19 cellular contexts compared by ENCODE assay signal in the genomic region with DNA sequence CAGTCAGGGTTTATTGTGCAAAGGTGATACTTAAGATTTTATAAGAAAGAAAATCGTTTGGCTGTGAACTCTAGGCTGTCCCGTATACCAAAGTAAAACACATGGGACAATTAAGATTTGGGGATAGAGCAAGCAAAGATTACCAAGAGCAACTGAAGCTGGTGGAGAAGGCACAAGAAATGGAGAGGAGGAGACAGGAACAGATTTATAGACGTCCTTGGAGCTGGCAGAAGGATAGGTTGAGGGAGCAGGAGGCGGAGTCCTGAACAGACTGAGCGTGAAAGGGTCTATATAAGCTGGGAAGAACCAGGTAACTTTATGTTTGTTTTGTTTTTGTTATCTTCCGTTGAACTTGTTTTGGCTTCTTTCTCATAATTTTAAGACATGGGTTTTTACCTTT. TPM values are rescaled to one million over a fixed set of nuclear protein-coding genes. Genes with fewer than 3 reads are reported as not detected.
DNase-seq lines count a peak whose midpoint lies in the region; ATAC-seq and TF ChIP-seq lines count a peak whose summit lies in the region.
"Had no signal": no experiment of that assay in that cellular context is flagged by ENCODE, and none has a peak within 500 bp of the region (broad histone marks: within the 10 kb centered on the region; RNA-seq: fewer than 3 reads in every experiment).

No MANE protein-coding gene starts in this region.

- H3K9ac ChIP-seq in neural progenitor cell: no peak overlapping the region

- peaks cover 11% of the 10 kb centered on the region for H3K27me3 ChIP-seq in neural progenitor cell

- H3K4me3 Mint-ChIP-seq in activated T-cell treated with anti-CD3 and anti-CD28 coated beads, Interleukin-2, amount 50 U/mL, for 24 hours: no peak overlapping the region
- H3K4me3 Mint-ChIP-seq in central memory CD8-positive, alpha-beta T cell: peak overlapping the region; percentile 39
- H3K4me3 Mint-ChIP-seq in neural progenitor cell: no peak overlapping the region
- H3K4me3 Mint-ChIP-seq: activated CD8-positive, alpha-beta memory T cell treated with anti-CD3 and anti-CD28 coated beads, Interleukin-2, amount 10 ng/mL, durations not matched to agents 7 days and 5 days; stimulated activated memory B cell treated with anti-CD40 and anti-IgM and Interleukin-4, amounts not matched to agents 10 μg/mL and 1 μg/mL and 100 μg/mL, for 72 hours; type B pancreatic cell had no signal

- H3K4me3 ChIP-seq in neural progenitor cell: no peak overlapping the region

- peaks cover 15% of the 10 kb centered on the region for H3K36me3 Mint-ChIP-seq in activated T-cell treated with anti-CD3 and anti-CD28 coated beads, Interleukin-2, amount 50 U/mL, for 24 hours (ENCODE audit: low read depth)
- H3K36me3 Mint-ChIP-seq in central memory CD8-positive, alpha-beta T cell (ENCODE audit: insufficient read depth): peaks cover 24% of the 10 kb centered on the region
- no peaks in the 10 kb centered on the region for H3K36me3 Mint-ChIP-seq in neural progenitor cell
- H3K36me3 Mint-ChIP-seq: stimulated activated memory B cell treated with anti-CD40 and anti-IgM and Interleukin-4, amounts not matched to agents 10 μg/mL and 1 μg/mL and 100 μg/mL, for 72 hours had no signal

- ATAC-seq in central memory CD8-positive, alpha-beta T cell (replicated peaks; ENCODE audit: extremely low read depth, poor library complexity, severe bottlenecking): no peak
- ATAC-seq in HG03469 (IDR thresholded peaks at IDR 0.05; ENCODE audit: unreplicated experiment) (no peak), HG02870 (IDR thresholded peaks at IDR 0.05; ENCODE audit: unreplicated experiment) (no peak), GM19328 (IDR thresholded peaks at IDR 0.05; ENCODE audit: unreplicated experiment) (no peak)
- ATAC-seq: activated CD8-positive, alpha-beta memory T cell treated with anti-CD3 and anti-CD28 coated beads, Interleukin-2, amount 10 ng/mL, durations not matched to agents 7 days and 5 days; stimulated activated memory B cell treated with anti-CD40 and anti-IgM and Interleukin-4, amounts not matched to agents 10 μg/mL and 1 μg/mL and 100 μg/mL, for 72 hours had no signal

- no peak overlapping the region for H3K27ac ChIP-seq in neural progenitor cell
- H3K27ac ChIP-seq: epithelial cell of prostate had no signal

- H3K9me3 ChIP-seq in neural progenitor cell (ENCODE audit: low read depth): no peaks in the 10 kb centered on the region

- H3K79me2 ChIP-seq in neural progenitor cell (ENCODE audit: low read depth): peaks cover 82% of the 10 kb centered on the region

- CTCF ChIA-PET in HEK293T (lab: Yijun Ruan, JAX): no interaction called here

- no peaks in the 10 kb centered on the region for H3K9me3 Mint-ChIP-seq in activated T-cell treated with anti-CD3 and anti-CD28 coated beads, Interleukin-2, amount 50 U/mL, for 24 hours
- H3K9me3 Mint-ChIP-seq in central memory CD8-positive, alpha-beta T cell: no peaks in the 10 kb centered on the region
- no peaks in the 10 kb centered on the region for H3K9me3 Mint-ChIP-seq in neural progenitor cell
- H3K9me3 Mint-ChIP-seq: stimulated activated memory B cell treated with anti-CD40 and anti-IgM and Interleukin-4, amounts not matched to agents 10 μg/mL and 1 μg/mL and 100 μg/mL, for 72 hours; type B pancreatic cell had no signal

- H2AFZ ChIP-seq in neural progenitor cell (replicated peaks): no peak overlapping the region

- peaks cover 77% of the 10 kb centered on the region for H4K20me1 ChIP-seq in neural progenitor cell (ENCODE audit: low read depth)

- H3F3A ChIP-seq in neural progenitor cell (ENCODE audit: low read depth): peaks cover 10% of the 10 kb centered on the region

- DNase-seq in activated T-cell treated with anti-CD3 and anti-CD28 coated beads, Interleukin-2, amount 50 U/mL, for 24 hours: no peak
- no peak for DNase-seq in activated T-cell treated with anti-CD3 and anti-CD28 coated beads, Interleukin-2, amount 50 U/mL, for 48 hours
- DNase-seq in HEK293T (ENCODE audit: extremely low spot score) (peak; percentile 32), neural progenitor cell (ENCODE audit: low spot score) (peak; percentile 32)
- DNase-seq in central memory CD8-positive, alpha-beta T cell (ENCODE audit: low spot score in 2 of 2): no peak
- DNase-seq: activated CD4-positive, CD25-positive, alpha-beta regulatory T cell treated with anti-CD3 and anti-CD28 coated beads, Interleukin-2, amount 50 U/mL, for 72 hours; activated CD8-positive, alpha-beta memory T cell treated with anti-CD3 and anti-CD28 coated beads, Interleukin-2, amount 10 ng/mL, durations not matched to agents 7 days and 5 days; activated naive CD4-positive, alpha-beta T cell; midbrain; MV-4-11; NCI-H187; occipital lobe; T1000 had no signal

- no peak for TF ChIP-seq CTCF in neural progenitor cell (IDR thresholded peaks at IDR 0.05)

- POLR2A ChIA-PET in HEK293T (lab: Yijun Ruan, JAX): no interaction called here

- H3K4me2 ChIP-seq in neural progenitor cell: peak overlapping the region; percentile 57

- no peaks in the 10 kb centered on the region for H3K27me3 Mint-ChIP-seq in activated T-cell treated with anti-CD3 and anti-CD28 coated beads, Interleukin-2, amount 50 U/mL, for 24 hours
- no peaks in the 10 kb centered on the region for H3K27me3 Mint-ChIP-seq in central memory CD8-positive, alpha-beta T cell
- peaks cover 5% of the 10 kb centered on the region for H3K27me3 Mint-ChIP-seq in neural progenitor cell (ENCODE audit: insufficient read depth, low read depth)
- H3K27me3 Mint-ChIP-seq: activated CD8-positive, alpha-beta memory T cell treated with anti-CD3 and anti-CD28 coated beads, Interleukin-2, amount 10 ng/mL, durations not matched to agents 7 days and 5 days; stimulated activated memory B cell treated with anti-CD40 and anti-IgM and Interleukin-4, amounts not matched to agents 10 μg/mL and 1 μg/mL and 100 μg/mL, for 72 hours had no signal

- H3K27ac Mint-ChIP-seq in activated T-cell treated with anti-CD3 and anti-CD28 coated beads, Interleukin-2, amount 50 U/mL, for 24 hours: peak overlapping the region; percentile 3
- peak overlapping the region; percentile 15 for H3K27ac Mint-ChIP-seq in central memory CD8-positive, alpha-beta T cell (ENCODE audit: low read depth)
- no peak overlapping the region for H3K27ac Mint-ChIP-seq in neural progenitor cell
- H3K27ac Mint-ChIP-seq: activated CD8-positive, alpha-beta memory T cell treated with anti-CD3 and anti-CD28 coated beads, Interleukin-2, amount 10 ng/mL, durations not matched to agents 7 days and 5 days; stimulated activated memory B cell treated with anti-CD40 and anti-IgM and Interleukin-4, amounts not matched to agents 10 μg/mL and 1 μg/mL and 100 μg/mL, for 72 hours; type B pancreatic cell had no signal

- H3K4me1 Mint-ChIP-seq in activated T-cell treated with anti-CD3 and anti-CD28 coated beads, Interleukin-2, amount 50 U/mL, for 24 hours (ENCODE audit: low read depth): peaks cover 78% of the 10 kb centered on the region
- peaks cover 76% of the 10 kb centered on the region for H3K4me1 Mint-ChIP-seq in central memory CD8-positive, alpha-beta T cell
- peaks cover 55% of the 10 kb centered on the region for H3K4me1 Mint-ChIP-seq in neural progenitor cell

- H3K36me3 ChIP-seq in neural progenitor cell: no peaks in the 10 kb centered on the region

- peaks cover 47% of the 10 kb centered on the region for H3K4me1 ChIP-seq in neural progenitor cell

TF ChIP-seq in HEK293T, 16 proteins besides CTCF, POLR2A, EP300 and RAD21:
- TF ChIP-seq LEF1 (IDR thresholded peaks at IDR 0.05; ENCODE audit: borderline replicate concordance): no peak
- peak; percentile 93 for TF ChIP-seq PKNOX1 (IDR thresholded peaks at IDR 0.05)
- TF ChIP-seq ELF4 (IDR thresholded peaks at IDR 0.05): no peak
TF ChIP-seq in HEK293T: peak in this region for 1.

RNA-seq across cellular contexts. Expression of gene TNRC6C, which starts 3.8 kb away (rescaled TPM):
- total RNA-seq in neural progenitor cell (ENCODE audit: low replicate concordance): 11.4 and 14.9 TPM in 2 replicates

Comparison
In these comparisons a context has a peak if more than half of its experiments do, and no peak if none do; other contexts are left out.
1. DNase-seq: peak in HEK293T (single experiment) and neural progenitor cell (single experiment); none in activated T-cell treated with anti-CD3 and anti-CD28 coated beads, Interleukin-2, amount 50 U/mL, for 24 hours (single experiment), activated T-cell treated with anti-CD3 and anti-CD28 coated beads, Interleukin-2, amount 50 U/mL, for 48 hours (0 of 2) and central memory CD8-positive, alpha-beta T cell (0 of 2).